8 cellular contexts compared by ENCODE assay signal in the genomic region with DNA sequence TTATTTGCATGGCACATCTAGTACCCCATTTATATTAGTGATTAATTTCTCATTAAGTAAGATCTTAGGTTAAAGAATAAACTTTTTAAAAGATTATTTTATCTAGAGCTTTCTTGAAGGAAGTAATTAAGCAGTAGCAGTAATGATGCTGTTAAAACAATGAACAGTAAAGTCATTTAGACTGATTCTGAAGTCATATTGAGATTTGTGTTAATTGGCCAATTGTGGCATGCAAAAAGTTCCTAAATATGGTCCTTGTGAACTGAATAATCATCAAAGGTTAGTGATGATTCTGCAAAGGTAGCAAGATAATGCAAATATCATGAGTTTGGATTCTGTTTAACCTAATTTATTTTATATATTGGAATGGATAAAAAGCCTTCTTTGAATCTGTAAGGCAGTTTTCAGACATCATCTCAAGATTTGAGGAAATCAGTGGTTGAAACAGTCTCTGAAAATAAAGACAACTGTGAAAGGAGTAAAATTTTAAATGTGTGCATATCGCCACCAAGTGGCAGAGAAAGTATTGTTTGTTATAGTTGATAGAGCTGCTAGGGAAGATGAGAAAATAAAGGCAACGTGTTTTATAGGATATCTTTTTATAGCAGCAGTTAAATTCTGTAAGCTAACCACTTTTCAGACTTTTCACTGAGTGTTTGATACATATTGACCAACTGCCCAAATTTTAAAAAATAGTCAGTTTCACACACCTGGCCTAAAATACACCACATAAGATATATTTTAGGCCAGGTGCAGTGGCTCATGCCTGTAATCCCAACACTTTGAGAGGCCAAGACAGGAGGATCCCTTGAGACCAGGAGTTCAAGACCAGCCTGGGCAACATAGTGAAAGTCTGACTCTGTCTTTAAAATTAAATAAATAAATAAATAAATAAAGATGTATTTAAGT.
DNase-seq lines count a peak whose midpoint lies in the region; ATAC-seq and TF ChIP-seq lines count a peak whose summit lies in the region.

No MANE protein-coding gene starts in this region.

- intact Hi-C loops in Right ventricle myocardium inferior (cut with DNase I): loop anchor here (2.0 to 10.0 kb wide), 5 partner anchors 88 to 486 kb away; partner anchors contain the start of gene RBPJ

- H3K9me3 Mint-ChIP-seq in osteocyte (ENCODE audit: unreplicated experiment): peaks cover 9% of the 10 kb centered on the region

- H3K4me3 Mint-ChIP-seq in osteocyte (ENCODE audit: unreplicated experiment): no peak overlapping the region

- peaks cover 8% of the 10 kb centered on the region for H3K4me1 Mint-ChIP-seq in osteocyte (ENCODE audit: unreplicated experiment)

- H3K4me1 ChIP-seq in cardiac muscle cell (ENCODE audit: low read depth): no peaks in the 10 kb centered on the region

- H3K4me3 ChIP-seq in cardiac muscle cell (no peak overlapping the region), fibroblast of pulmonary artery (replicated peaks; ENCODE audit: low read depth, low read length) (no peak overlapping the region)

- H3K27ac Mint-ChIP-seq in osteocyte (ENCODE audit: unreplicated experiment): no peak overlapping the region

- ATAC-seq in Right ventricle myocardium inferior: no peak

- peak; percentile 59 to 73 for DNase-seq in cardiac muscle cell (ENCODE audit: low read depth in 1 of 2, low spot score in 1 of 2)
- DNase-seq in Right ventricle myocardium inferior (ENCODE audit: missing footprints): no peak
- DNase-seq in H4 (ENCODE audit: low spot score): peak; percentile 55
- peak; percentile 33 for DNase-seq in NCI-H146 (lab: John Stamatoyannopoulos, UW)
- DNase-seq in T follicular helper cell (ENCODE audit: low read depth): peak; percentile 1
- DNase-seq in fibroblast of pulmonary artery (ENCODE audit: low read depth): peak; percentile 78
- no peak for DNase-seq in osteocyte (ENCODE audit: extremely low spot score, unreplicated experiment)
- DNase-seq in NK-92 (lab: John Stamatoyannopoulos, UW; ENCODE audit: unreplicated experiment): no peak

- H3K27me3 Mint-ChIP-seq in osteocyte (ENCODE audit: unreplicated experiment): no peaks in the 10 kb centered on the region

- H3K36me3 ChIP-seq in cardiac muscle cell: peaks cover 19% of the 10 kb centered on the region

- TF ChIP-seq CTCF in cardiac muscle cell (IDR thresholded peaks at IDR 0.05; ENCODE audit: low read depth, low read length) (peak; percentile 47), fibroblast of pulmonary artery (IDR thresholded peaks at IDR 0.05; ENCODE audit: low read length, missing control alignments) (peak; percentile 57), osteocyte (IDR thresholded peaks at IDR 0.05) (peak; percentile 75)

- H3K27ac ChIP-seq in cardiac muscle cell: no peak overlapping the region

- H3K9me3 ChIP-seq in cardiac muscle cell (ENCODE audit: low read depth): no peaks in the 10 kb centered on the region

- H3K27me3 ChIP-seq in cardiac muscle cell: no peaks in the 10 kb centered on the region

- peaks cover 30% of the 10 kb centered on the region for H3K36me3 Mint-ChIP-seq in osteocyte (ENCODE audit: unreplicated experiment)

Comparison
In these comparisons a context has a peak if more than half of its experiments do, and no peak if none do; other contexts are left out.
1. DNase-seq: peak in cardiac muscle cell (2 of 2), H4 (single experiment), NCI-H146 (single experiment), T follicular helper cell (single experiment) and fibroblast of pulmonary artery (single experiment); none in Right ventricle myocardium inferior (single experiment), osteocyte (single experiment) and NK-92 (single experiment).
2. Peak in every context shown above with its lines, with median percentiles within 50 percentile points of each other: CTCF ChIP-seq.